In the genomic region with DNA sequence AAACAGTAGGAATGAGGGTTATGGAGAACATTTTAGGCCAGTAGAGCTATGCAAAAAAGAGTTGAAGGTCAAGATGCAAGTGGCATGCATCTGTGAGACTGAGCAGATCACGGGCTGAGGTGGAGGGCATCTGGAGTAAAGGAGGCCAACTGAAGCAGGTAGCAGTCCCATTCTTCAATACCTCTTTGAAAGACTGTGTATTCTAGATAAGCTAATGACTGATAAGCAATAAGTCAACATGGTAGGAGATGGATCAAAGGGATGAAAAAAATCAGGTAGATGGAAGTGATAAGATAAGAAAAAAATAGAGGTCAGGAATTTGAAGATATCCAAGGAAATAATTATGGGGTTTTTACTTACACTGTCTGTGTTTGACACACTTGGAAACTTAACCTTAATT, we compare ENCODE assay signal across 1 cellular context.
TF ChIP-seq lines count a peak whose summit lies in the region.

No MANE protein-coding gene starts in this region.

TF ChIP-seq in endothelial cell of umbilical vein, 7 proteins besides CTCF, POLR2A, EP300 and RAD21 (continued from another document):
- TF ChIP-seq JUN (IDR thresholded peaks at IDR 0.05; ENCODE audit: borderline replicate concordance, insufficient read depth, insufficient read length, low read depth) (no peak), MAX (IDR thresholded peaks at IDR 0.05; ENCODE audit: insufficient read depth, insufficient read length) (no peak), EZH2 (IDR thresholded peaks at IDR 0.05; ENCODE audit: borderline replicate concordance, low read depth, low read length, severe bottlenecking) (no peak)
